Comparison of ENCODE assay signal across 1 cellular context in the genomic region with DNA sequence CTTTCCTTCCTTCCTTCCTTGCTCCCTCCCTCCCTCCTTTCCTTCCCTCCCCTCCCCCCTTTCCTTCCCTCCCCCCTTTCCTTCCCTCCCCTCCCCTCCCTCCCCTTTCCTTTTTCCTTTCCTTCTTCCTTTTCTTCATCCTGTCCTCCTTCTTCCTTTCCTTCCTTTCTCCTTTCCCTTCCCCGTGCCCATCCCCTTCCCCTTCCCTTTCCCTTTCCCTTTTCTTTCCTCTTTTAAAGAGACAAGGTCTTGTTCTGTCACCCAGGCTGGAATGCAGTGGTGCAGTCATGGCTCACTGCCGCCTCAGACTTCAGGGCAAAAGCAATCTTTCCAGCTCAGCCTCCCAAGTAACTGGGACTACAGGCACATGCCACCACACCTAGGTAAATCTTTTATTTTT.
TF ChIP-seq lines count a peak whose summit lies in the region.

No MANE protein-coding gene starts in this region.

TF ChIP-seq in HepG2, 621 proteins besides CTCF, POLR2A, EP300 and RAD21:
- TF ChIP-seq THAP11 (CRISPR knock-in tag; IDR thresholded peaks at IDR 0.05) (no peak), PCBP2 (optimal IDR thresholded peaks at IDR 0.05; ENCODE audit: low read depth, low read length, poor library complexity, severe bottlenecking) (peak; percentile 57)
TF ChIP-seq in HepG2: peak in this region for 1.
